In the genomic region with DNA sequence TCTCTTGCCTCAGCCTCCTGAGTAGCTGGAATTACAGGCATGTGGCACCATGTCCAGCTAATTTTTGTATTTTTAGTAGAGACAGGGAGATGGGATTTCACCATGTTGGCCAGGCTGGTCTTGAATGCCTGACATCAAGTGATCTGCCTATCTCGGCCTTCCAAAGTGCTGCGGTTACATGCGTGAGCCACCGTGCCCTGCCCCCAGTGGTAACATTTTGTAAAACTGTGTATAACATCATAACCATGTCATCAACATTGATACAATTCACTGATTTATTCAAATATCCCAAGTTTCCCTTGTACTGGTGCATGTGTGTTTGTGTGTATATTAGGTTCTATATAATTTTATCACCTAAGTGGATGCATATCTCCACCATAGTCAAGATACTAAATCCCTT, we compare ENCODE assay signal across 22 cellular contexts.
"Had no signal": no experiment of that assay in that cellular context is flagged by ENCODE, and none has a peak within 500 bp of the region (broad histone marks: within the 10 kb centered on the region; RNA-seq: fewer than 3 reads in every experiment).

No MANE protein-coding gene starts in this region.

- ATAC-seq: left lung; naive thymus-derived CD8-positive, alpha-beta T cell; pancreas; right cardiac atrium; upper lobe of right lung had no signal

- H3K4me1 ChIP-seq: left lung, pancreas, upper lobe of right lung had no signal

- H3K36me3 ChIP-seq: heart right ventricle, left lung, pancreas, thyroid gland, upper lobe of right lung had no signal

- H3K27ac ChIP-seq: coronary artery, left lung, pancreas, skin epidermis, upper lobe of right lung had no signal

- H3K9me3 ChIP-seq: heart right ventricle, left lung, pancreas, thyroid gland, upper lobe of right lung had no signal

- FAIRE-seq: kidney, pancreas had no signal

- H3K27me3 ChIP-seq: heart right ventricle, left lung, pancreas, thyroid gland, upper lobe of right lung had no signal

- H3K4me3 ChIP-seq: coronary artery, heart right ventricle, left lung, lung, pancreas, skin epidermis, thyroid gland, upper lobe of right lung had no signal

- DNase-seq: activated CD4-positive, alpha-beta memory T cell treated with anti-CD3 and anti-CD28 coated beads for 36 hours; activated CD4-positive, alpha-beta T cell treated with anti-CD3 and anti-CD28 coated beads for 48 hours; activated effector memory CD4-positive, alpha-beta T cell treated with anti-CD3 and anti-CD28 coated beads, Interleukin-2, amount 50 U/mL, for 16 hours; activated naive CD4-positive, alpha-beta T cell treated with anti-CD3 and anti-CD28 coated beads, Interleukin-2, amount 10 ng/mL, durations not matched to agents 7 days and 5 days; activated T-cell treated with anti-CD3 and anti-CD28 coated beads for 4 hours; cerebellar nuclear complex; erythroblast; foreskin fibroblast; heart right ventricle; kidney; left lung; naive thymus-derived CD8-positive, alpha-beta T cell; pancreas; right cardiac atrium; stimulated activated CD4-positive, alpha-beta T cell treated with anti-CD3 and anti-CD28 coated beads, Interleukin-1b, Interleukin-23, amount 100 ng/mL, for 48 hours; substantia nigra; T1000; upper lobe of right lung had no signal
